8 cellular contexts compared by ENCODE assay signal in genomic region chr6:135568366-135568765, GRCh38.
DNase-seq lines count a peak whose midpoint lies in the region; ATAC-seq lines count a peak whose summit lies in the region.

No MANE protein-coding gene starts in this region.

- ATAC-seq in GM19324 (IDR thresholded peaks at IDR 0.05; ENCODE audit: low FRiP score, unreplicated experiment), result no peak

- peaks cover 13% of the 10 kb centered on the region for H3K4me1 ChIP-seq in skeletal muscle satellite cell (ENCODE audit: control insufficient read depth, insufficient read depth, low read length)

- peak overlapping the region; percentile 61 for H3K4me2 ChIP-seq in skeletal muscle satellite cell (ENCODE audit: low read length)

- peak; percentile 64 for DNase-seq in stimulated activated CD4-positive, alpha-beta T cell treated with anti-CD3 and anti-CD28 coated beads, Interleukin-15, amount 100 ng/mL, for 24 hours
- DNase-seq in stimulated activated CD4-positive, alpha-beta T cell treated with anti-CD3 and anti-CD28 coated beads, Interleukin-2, amount 100 ng/mL, for 48 hours, result no peak
- DNase-seq in M059J (ENCODE audit: low read depth) (peak; percentile 73), dedifferentiated amniotic fluid mesenchymal stem cell (ENCODE audit: extremely low spot score) (peak; percentile 24), HK-2 (ENCODE audit: unreplicated experiment) (no peak), NCI-H524 (lab: John Stamatoyannopoulos, UW) (no peak)

- H3K36me3 ChIP-seq in skeletal muscle satellite cell (ENCODE audit: insufficient read depth, low read length), result no peaks in the 10 kb centered on the region

- no peaks in the 10 kb centered on the region for H3K9me3 ChIP-seq in skeletal muscle satellite cell (replicated peaks; ENCODE audit: low read length)

- no peaks in the 10 kb centered on the region for H3K27me3 ChIP-seq in skeletal muscle satellite cell (ENCODE audit: control insufficient read depth, insufficient read depth, low read length)

- H3K4me3 ChIP-seq in skeletal muscle satellite cell (ENCODE audit: low read length), result no peak overlapping the region

- H3K9ac ChIP-seq in skeletal muscle satellite cell (ENCODE audit: low read depth, low read length), result no peak overlapping the region

Comparison
In these comparisons a context has a peak if more than half of its experiments do, and no peak if none do; other contexts are left out.
1. DNase-seq: peak in stimulated activated CD4-positive, alpha-beta T cell treated with anti-CD3 and anti-CD28 coated beads, Interleukin-15, amount 100 ng/mL, for 24 hours (single experiment), M059J (single experiment) and dedifferentiated amniotic fluid mesenchymal stem cell (single experiment); none in stimulated activated CD4-positive, alpha-beta T cell treated with anti-CD3 and anti-CD28 coated beads, Interleukin-2, amount 100 ng/mL, for 48 hours (0 of 2), HK-2 (single experiment) and NCI-H524 (0 of 2).